14 cellular contexts compared by ENCODE assay signal in the genomic region with DNA sequence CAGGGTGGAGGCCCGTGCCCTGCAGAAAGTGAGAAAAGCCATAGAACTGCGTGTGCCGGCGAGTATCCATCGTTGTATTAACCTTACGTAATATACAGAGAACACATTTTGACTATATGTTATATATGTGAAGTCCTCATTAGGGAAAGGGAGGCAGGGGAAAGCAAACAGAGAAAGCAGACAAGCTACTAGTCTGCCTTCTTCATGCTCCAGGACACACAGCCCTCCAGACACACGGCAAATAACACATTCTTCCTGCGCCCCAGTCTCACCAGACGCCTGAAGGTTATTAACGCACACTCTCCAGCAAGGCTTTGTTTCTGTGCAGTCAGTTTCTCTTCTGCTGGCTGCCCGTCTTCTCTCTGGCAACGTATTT. TPM values are rescaled to one million over a fixed set of nuclear protein-coding genes. Genes with fewer than 3 reads are reported as not detected.
DNase-seq lines count a peak whose midpoint lies in the region; ATAC-seq, FAIRE-seq and TF ChIP-seq lines count a peak whose summit lies in the region.
"Had no signal": no experiment of that assay in that cellular context is flagged by ENCODE, and none has a peak within 500 bp of the region (broad histone marks: within the 10 kb centered on the region; RNA-seq: fewer than 3 reads in every experiment).

No MANE protein-coding gene starts in this region.

- H3K4me3 ChIP-seq in CD4-positive, CD25-positive, alpha-beta regulatory T cell (ENCODE audit: low read depth, low read length) = no peak overlapping the region
- peak overlapping the region; percentile 54 for H3K4me3 ChIP-seq in GM23338
- peak overlapping the region in 1 of 2 donors; percentile 25 for H3K4me3 ChIP-seq in kidney (ENCODE audit: low read length in 2 of 2)
- H3K4me3 ChIP-seq: smooth muscle cell had no signal

- peak overlapping the region in 2 of 3 donors; percentile 20 to 38 for H3K27ac Mint-ChIP-seq in CD4-positive, CD25-positive, alpha-beta regulatory T cell
- no peak overlapping the region for H3K27ac Mint-ChIP-seq in GM23338
- peak overlapping the region; percentile 36 to 82 for H3K27ac Mint-ChIP-seq in natural killer cell

- no peak overlapping the region for H3K27ac ChIP-seq in CD4-positive, CD25-positive, alpha-beta regulatory T cell (ENCODE audit: insufficient read depth, low read length, poor library complexity, severe bottlenecking)
- no peak overlapping the region for H3K27ac ChIP-seq in GM23338 (ENCODE audit: low read depth)
- no peak overlapping the region for H3K27ac ChIP-seq in kidney (ENCODE audit: low read depth in 2 of 2, low read length in 2 of 2)
- H3K27ac ChIP-seq: HL-60 had no signal

- H3K9me2 ChIP-seq in GM23338 (ENCODE audit: insufficient read depth) = no peaks in the 10 kb centered on the region

- H3K4me1 Mint-ChIP-seq in CD4-positive, CD25-positive, alpha-beta regulatory T cell = peaks cover 0 to 17% (median 4%) of the 10 kb centered on the region in 4 donors
- H3K4me1 Mint-ChIP-seq in GM23338 (peaks cover 10% of the 10 kb centered on the region; the same call in 2 of the 3 replicates), natural killer cell (peaks cover 0 to 9% of the 10 kb centered on the region in 2 donors)

- no peak for ATAC-seq in CD4-positive, CD25-positive, alpha-beta regulatory T cell (ENCODE audit: low read depth in 2 of 2)
- ATAC-seq in GM23338 (no peak), natural killer cell (peak in 1 of 3 donors; percentile 24), HG03280 (IDR thresholded peaks at IDR 0.05; ENCODE audit: unreplicated experiment) (no peak)

- peaks cover 8% of the 10 kb centered on the region for H3F3A ChIP-seq in GM23338 (replicated peaks; ENCODE audit: low read depth)

- TF ChIP-seq CTCF in GM23338 (conservative IDR thresholded peaks at IDR 0.05; ENCODE audit: low read depth in 2 of 2) (no peak), natural killer cell (IDR thresholded peaks at IDR 0.05) (no peak), kidney (IDR thresholded peaks at IDR 0.05; ENCODE audit: borderline replicate concordance, extremely low read depth, insufficient read depth) (no peak)

- intact Hi-C loops in natural killer cell (cut with micrococcal nuclease) (no loop called here), kidney (cut with DNase I) (no loop called here)

- H3K4me1 ChIP-seq in CD4-positive, CD25-positive, alpha-beta regulatory T cell (ENCODE audit: control insufficient read depth, insufficient read depth, low read length, poor library complexity, severe bottlenecking) = peaks cover 11% of the 10 kb centered on the region
- H3K4me1 ChIP-seq in GM23338 (ENCODE audit: insufficient read depth) = no peaks in the 10 kb centered on the region; the same call in 1 of the 2 replicates
- peaks cover 0 to 13% of the 10 kb centered on the region in 2 donors for H3K4me1 ChIP-seq in kidney (ENCODE audit: control insufficient read depth in 1 of 2, insufficient read depth in 1 of 2, low read depth in 1 of 2, low read length in 2 of 2)

- no peaks in the 10 kb centered on the region for H3K27me3 ChIP-seq in CD4-positive, CD25-positive, alpha-beta regulatory T cell (ENCODE audit: control insufficient read depth, insufficient read depth, low read length)
- no peaks in the 10 kb centered on the region for H3K27me3 ChIP-seq in GM23338 (ENCODE audit: insufficient read depth)

- no peak overlapping the region for H3K9ac ChIP-seq in kidney (ENCODE audit: low read length in 2 of 2)

- H3K4me3 Mint-ChIP-seq in CD4-positive, CD25-positive, alpha-beta regulatory T cell = peak overlapping the region in 2 of 4 donors; percentile 33 to 50
- H3K4me3 Mint-ChIP-seq in GM23338 = peak overlapping the region; percentile 59
- peak overlapping the region; percentile 67 for H3K4me3 Mint-ChIP-seq in natural killer cell

- peak overlapping the region; percentile 76; the same call in 1 of the 2 replicates for H2AFZ ChIP-seq in GM23338

- H3K36me3 ChIP-seq in CD4-positive, CD25-positive, alpha-beta regulatory T cell (ENCODE audit: control insufficient read depth, insufficient read depth, low read length) = no peaks in the 10 kb centered on the region
- H3K36me3 ChIP-seq in GM23338 (ENCODE audit: insufficient read depth) (no peaks in the 10 kb centered on the region), kidney (ENCODE audit: control insufficient read depth in 1 of 2, insufficient read depth in 2 of 2, low read length in 2 of 2) (peaks cover 0 to 2% of the 10 kb centered on the region in 2 donors)

- no peak for DNase-seq in CD4-positive, CD25-positive, alpha-beta regulatory T cell
- DNase-seq in GM23338 (ENCODE audit: low spot score) = no peak
- DNase-seq in ecto neural progenitor cell (ENCODE audit: low spot score) = peak; percentile 38
- DNase-seq in natural killer cell = no peak
- no peak for DNase-seq in NCI-H1048 (lab: John Stamatoyannopoulos, UW)
- DNase-seq in kidney = no peak
- no peak for DNase-seq in NCI-H1930 (lab: John Stamatoyannopoulos, UW)
- DNase-seq: hypothalamus, NCI-H187 had no signal

- FAIRE-seq in kidney (lab: Jason Lieb, UNC) = no peak

- peak overlapping the region; percentile 70 for H3K4me2 ChIP-seq in GM23338
- H3K4me2 ChIP-seq: smooth muscle cell had no signal

- peaks cover 0 to 8% (median 0%) of the 10 kb centered on the region in 7 donors for H3K9me3 Mint-ChIP-seq in CD4-positive, CD25-positive, alpha-beta regulatory T cell
- peaks cover 13% of the 10 kb centered on the region for H3K9me3 Mint-ChIP-seq in GM23338
- H3K9me3 Mint-ChIP-seq in natural killer cell = no peaks in the 10 kb centered on the region

- H3K9me3 ChIP-seq in CD4-positive, CD25-positive, alpha-beta regulatory T cell (ENCODE audit: control insufficient read depth in 2 of 2, low read length in 2 of 2) = peaks cover 0 to 5% of the 10 kb centered on the region in 2 experiments
- peaks cover 0 to 3% of the 10 kb centered on the region in 2 donors for H3K9me3 ChIP-seq in kidney (ENCODE audit: control insufficient read depth in 1 of 2, low read length in 2 of 2)

- peaks cover 23% of the 10 kb centered on the region for H3K27me3 Mint-ChIP-seq in CD4-positive, CD25-positive, alpha-beta regulatory T cell
- peaks cover 19% of the 10 kb centered on the region for H3K27me3 Mint-ChIP-seq in GM23338 (ENCODE audit: insufficient read depth, low read depth, poor library complexity)
- peaks cover 0 to 8% of the 10 kb centered on the region in 2 donors for H3K27me3 Mint-ChIP-seq in natural killer cell (ENCODE audit: low read depth in 2 of 2)

- H4K20me1 ChIP-seq in GM23338 (replicated peaks; ENCODE audit: insufficient read depth) = no peaks in the 10 kb centered on the region

- H3K36me3 Mint-ChIP-seq in CD4-positive, CD25-positive, alpha-beta regulatory T cell = no peaks in the 10 kb centered on the region
- H3K36me3 Mint-ChIP-seq in GM23338 (ENCODE audit: low read depth) = peaks cover 7% of the 10 kb centered on the region
- H3K36me3 Mint-ChIP-seq in natural killer cell = no peaks in the 10 kb centered on the region

- no peaks in the 10 kb centered on the region for H3K79me2 ChIP-seq in GM23338 (replicated peaks; ENCODE audit: insufficient read depth)

TF ChIP-seq in GM23338, 12 proteins besides CTCF, POLR2A, EP300 and RAD21 (continues in another document):
- TF ChIP-seq REST (IDR thresholded peaks at IDR 0.05; ENCODE audit: unreplicated experiment) (no peak), EZH2 (IDR thresholded peaks at IDR 0.05; ENCODE audit: low read depth, unreplicated experiment) (no peak), JUNB (IDR thresholded peaks at IDR 0.05; ENCODE audit: unreplicated experiment) (no peak), STAT1 (IDR thresholded peaks at IDR 0.05; ENCODE audit: unreplicated experiment) (no peak), ZNF114 (CRISPR knock-in tag; IDR thresholded peaks at IDR 0.05) (no peak), POLR2AphosphoS5 (IDR thresholded peaks at IDR 0.05; ENCODE audit: low read depth) (no peak)

RNA-seq across cellular contexts. Expression of gene PRDM7, which starts 28.8 kb away (rescaled TPM):
- not detected for total RNA-seq in CD4-positive, CD25-positive, alpha-beta regulatory T cell
- not detected for polyA plus RNA-seq in CD4-positive, CD25-positive, alpha-beta regulatory T cell
- total RNA-seq in GM23338 (2014; rRNA removed; shearing (Covaris generic)) = not detected in 2 replicates
- polyA plus RNA-seq in GM23338 (2016; fragmentation: Nextera tagmentation; extraction: Ambion mirVana) (0.08 TPM in 1 of 2 replicates, not detected in the other), kidney (ENCODE audit: insufficient read depth, low read depth, low replicate concordance) (not detected)
- total RNA-seq in natural killer cell (not detected), kidney (not detected)
- total RNA-seq: LHCN-M2, lower leg skin, smooth muscle cell had no signal
- polyA plus RNA-seq: smooth muscle cell had no signal

RNA-seq across cellular contexts. Expression of gene DBNDD1, which starts 29.1 kb away (rescaled TPM):
- total RNA-seq in CD4-positive, CD25-positive, alpha-beta regulatory T cell = 1.1 TPM
- 1 to 10 TPM; 2.0 to 7.8 (median 4.7) TPM for polyA plus RNA-seq in CD4-positive, CD25-positive, alpha-beta regulatory T cell
- total RNA-seq in GM23338 (2014; rRNA removed; shearing (Covaris generic)) = 69.2 and 90.8 TPM in 2 replicates
- polyA plus RNA-seq in GM23338 (2016; fragmentation: Nextera tagmentation; extraction: Ambion mirVana) = 62.5 and 63.3 TPM in 2 replicates
- total RNA-seq in natural killer cell = under 1 TPM in 1 of 3 donors, not detected in 2; 0.20 TPM
- 16.3 TPM for total RNA-seq in kidney
- polyA plus RNA-seq in kidney (ENCODE audit: insufficient read depth, low read depth, low replicate concordance) = 15.1 TPM
